8 cellular contexts compared by ENCODE assay signal in genomic region chr15:64825081-64825430, GRCh38. TPM values are rescaled to one million over a fixed set of nuclear protein-coding genes. Genes with fewer than 3 reads are reported as not detected.
DNase-seq lines count a peak whose midpoint lies in the region; ATAC-seq and TF ChIP-seq lines count a peak whose summit lies in the region.

No MANE protein-coding gene starts in this region.

- DNase-seq in mammary epithelial cell: no peak
- DNase-seq in GM03348 (ENCODE audit: low spot score): no peak
- DNase-seq in ureter (ENCODE audit: low spot score): no peak
- no peak for DNase-seq in DMS114 treated with DMSO at 0.1 percent for 48 hours (lab: John Stamatoyannopoulos, UW; ENCODE audit: unreplicated experiment)
- no peak for DNase-seq in amygdala (lab: John Stamatoyannopoulos, UW)

- H3K4me3 Mint-ChIP-seq in IgD-negative memory B cell: peak overlapping the region; percentile 83 to 93 (median 85)

- H3K9me3 Mint-ChIP-seq in IgD-negative memory B cell: no peaks in the 10 kb centered on the region

- peak overlapping the region in 2 of 3 donors; percentile 50 to 55 for H3K27ac Mint-ChIP-seq in IgD-negative memory B cell

- BruUV-seq in mammary epithelial cell (replicated peaks; lab: Mats Ljungman, UMichigan): TSS peak; percentile 67

- H3K4me2 ChIP-seq in mammary epithelial cell (ENCODE audit: insufficient read depth, low read depth, low read length): peak overlapping the region; percentile 94

- H3K27me3 ChIP-seq in mammary epithelial cell (ENCODE audit: insufficient read depth, low read length): no peaks in the 10 kb centered on the region
- H3K27me3 ChIP-seq in mononuclear cell (ENCODE audit: insufficient read depth, low read length): peaks cover 5% of the 10 kb centered on the region

- H3K9me3 ChIP-seq in mammary epithelial cell (replicated peaks; ENCODE audit: insufficient read depth, low read length): no peaks in the 10 kb centered on the region
- no peaks in the 10 kb centered on the region for H3K9me3 ChIP-seq in mononuclear cell (ENCODE audit: low read depth, low read length)

- H3K4me1 ChIP-seq in mammary epithelial cell (ENCODE audit: insufficient read depth, low read length): peaks cover 16% of the 10 kb centered on the region
- peaks cover 30% of the 10 kb centered on the region for H3K4me1 ChIP-seq in mononuclear cell (ENCODE audit: insufficient read depth, low read length)

- H3K9ac ChIP-seq in mammary epithelial cell (ENCODE audit: insufficient read depth, low read length): peak overlapping the region; percentile 71

- intact Hi-C loops in mammary epithelial cell (cut with micrococcal nuclease): no loop called here

- in situ Hi-C loops in mammary epithelial cell (cut with MboI; ENCODE audit: low sequenced_read_pairs in 2 of 2): no loop called here

- H4K20me1 ChIP-seq in mammary epithelial cell (ENCODE audit: insufficient read depth, low read length): no peaks in the 10 kb centered on the region

- H2AFZ ChIP-seq in mammary epithelial cell (ENCODE audit: low read depth, low read length): peak overlapping the region; percentile 91

- H3K36me3 ChIP-seq in mammary epithelial cell (ENCODE audit: insufficient read depth, low read length): peaks cover 5% of the 10 kb centered on the region

- peaks cover 7% of the 10 kb centered on the region for H3K27me3 Mint-ChIP-seq in IgD-negative memory B cell

- H3K36me3 Mint-ChIP-seq in IgD-negative memory B cell: no peaks in the 10 kb centered on the region

- H3K79me2 ChIP-seq in mammary epithelial cell (ENCODE audit: insufficient read depth, low read length): peaks cover 26% of the 10 kb centered on the region

- CTCF ChIA-PET in mammary epithelial cell (lab: Charles Lee; ENCODE audit: low non-redundant PET): no interaction called here

- H3K4me1 Mint-ChIP-seq in IgD-negative memory B cell: peaks cover 15 to 21% (median 21%) of the 10 kb centered on the region in 3 donors

- dilution Hi-C loops in mammary epithelial cell (cut with HindIII; ENCODE audit: low sequenced_read_pairs): no loop called here

- H3K27ac ChIP-seq in mammary epithelial cell (ENCODE audit: insufficient read depth, low read depth, low read length): peak overlapping the region; percentile 68

- peak; percentile 12 for ATAC-seq in GM18907 (IDR thresholded peaks at IDR 0.05; ENCODE audit: unreplicated experiment)

- TF ChIP-seq CTCF in mammary epithelial cell (conservative IDR thresholded peaks at IDR 0.05 in 1 of 2, IDR thresholded peaks at IDR 0.05 in 1 of 2; ENCODE audit: extremely low read depth in 1 of 2, insufficient read depth in 1 of 2, low read depth in 1 of 2, low read length in 2 of 2): no peak

- 3% methylated on average over 9 of the region's 13 CpGs for WGBS in mammary epithelial cell (ENCODE audit: low coverage, missing lambda C conversion rate)

- H3K4me3 ChIP-seq in mammary epithelial cell (replicated peaks in 1 of 3; ENCODE audit: insufficient read depth in 1 of 3, low read depth in 2 of 3, low read length in 3 of 3) (peak overlapping the region; percentile 54 to 67 (median 60)), mononuclear cell (ENCODE audit: low read length) (peak overlapping the region; percentile 34)

RNA-seq across cellular contexts. Expression of gene PIF1, which starts 0.4 kb away (rescaled TPM):
- polyA plus RNA-seq in IgD-negative memory B cell (2.4 TPM), mammary epithelial cell (10.7 TPM)
- total RNA-seq in mammary epithelial cell (10 to 100 TPM in 1 of 2 donors, under 1 TPM in 1; 0.83 to 17.3 TPM), mononuclear cell (0.31 TPM), ureter (0.99 TPM)
- polyA minus RNA-seq in mammary epithelial cell: 7.1 TPM

RNA-seq across cellular contexts. Expression of gene PLEKHO2, which starts 16.7 kb away (rescaled TPM):
- 45.1 TPM for polyA plus RNA-seq in IgD-negative memory B cell
- total RNA-seq in mammary epithelial cell: 1 to 10 TPM; 6.0 to 7.5 TPM
- 11.3 TPM for polyA plus RNA-seq in mammary epithelial cell
- 8.8 TPM for polyA minus RNA-seq in mammary epithelial cell
- 68.6 TPM for total RNA-seq in mononuclear cell
- total RNA-seq in ureter: 33.3 TPM

RNA-seq across cellular contexts. Expression of gene RBPMS2, which starts 49.7 kb away (rescaled TPM):
- polyA plus RNA-seq in IgD-negative memory B cell: 0.14 TPM
- total RNA-seq in mammary epithelial cell: not detected
- polyA plus RNA-seq in mammary epithelial cell: 0.03 TPM
- polyA minus RNA-seq in mammary epithelial cell: not detected
- 0.10 TPM for total RNA-seq in mononuclear cell
- 16.9 TPM for total RNA-seq in ureter

Comparison
In these comparisons a context has a peak if more than half of its experiments do, and no peak if none do; other contexts are left out.
1. RNA of gene RBPMS2, which starts 49.7 kb away (total RNA-seq): 16.9 TPM in ureter (single experiment); 0.10 TPM in mononuclear cell (single experiment) and not detected in mammary epithelial cell; every median in the first group is over 10 times any median in the second.